14 cellular contexts compared by ENCODE assay signal in the genomic region with DNA sequence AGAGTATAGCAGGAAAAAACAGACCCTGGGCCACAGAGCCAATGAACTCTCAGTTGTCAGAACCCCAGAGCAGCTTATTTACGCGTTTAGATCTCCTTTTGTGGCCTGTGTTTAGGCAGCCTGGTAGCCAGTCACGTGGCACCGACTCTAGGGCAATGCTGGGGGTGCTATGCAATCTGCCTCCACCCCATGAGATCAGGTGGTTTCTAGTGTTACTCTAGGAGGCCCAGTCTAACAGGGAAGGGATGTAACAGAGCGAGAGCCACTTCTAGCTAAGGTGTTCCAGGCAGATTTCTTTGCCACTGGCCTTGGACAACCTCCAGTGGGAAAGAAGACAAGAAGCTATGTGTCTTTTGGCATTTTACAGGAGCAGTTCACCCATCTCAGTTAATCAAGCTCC. TPM values are rescaled to one million over a fixed set of nuclear protein-coding genes. Genes with fewer than 3 reads are reported as not detected.
A peak's percentile ranks its signal among the peaks of the same experiment; 100 is the strongest.
DNase-seq lines count a peak whose midpoint lies in the region; ATAC-seq and TF ChIP-seq lines count a peak whose summit lies in the region.
"Had no signal": no experiment of that assay in that cellular context is flagged by ENCODE, and none has a peak within 500 bp of the region (broad histone marks: within the 10 kb centered on the region; RNA-seq: fewer than 3 reads in every experiment).

No MANE protein-coding gene starts in this region.

- H3K27me3 ChIP-seq in heart right ventricle (no peaks in the 10 kb centered on the region), parathyroid adenoma (ENCODE audit: control insufficient read depth, insufficient read depth, low read length) (no peaks in the 10 kb centered on the region), vagina (no peaks in the 10 kb centered on the region)

- intact Hi-C loops in heart right ventricle (cut with DNase I) = loop anchor here in 2 of 10 donors (5.0 kb wide), 1 partner anchor 34 kb away; no protein-coding TSS in a partner anchor
- intact Hi-C loops in Right ventricle myocardium inferior (cut with DNase I) = loop anchor here (2.0 kb wide), 1 partner anchor 34 kb away; no protein-coding TSS in a partner anchor
- intact Hi-C loops in left ventricle myocardium superior (cut with micrococcal nuclease) = no loop called here
- intact Hi-C loops in vagina (cut with DNase I) = no loop called here

- no peak overlapping the region for H3K9ac ChIP-seq in parathyroid adenoma

- no peak for TF ChIP-seq CTCF in heart right ventricle (IDR thresholded peaks at IDR 0.05)
- no peak for TF ChIP-seq CTCF in parathyroid adenoma (IDR thresholded peaks at IDR 0.05)
- TF ChIP-seq CTCF in vagina (IDR thresholded peaks at IDR 0.05) = no peak

- no peak for TF ChIP-seq POLR2A in vagina (IDR thresholded peaks at IDR 0.05)

- H3K27ac ChIP-seq in heart right ventricle (peak overlapping the region in 9 of 10 donors; percentile 32 to 100 (median 63)), parathyroid adenoma (peak overlapping the region; percentile 19), vagina (peak overlapping the region; percentile 63)

- 55% methylated on average over 5 of the region's 5 CpGs for WGBS in heart right ventricle, 2 donors

- H3K79me2 ChIP-seq in parathyroid adenoma = peaks cover 8% of the 10 kb centered on the region

- H3K9me3 ChIP-seq in heart right ventricle (no peaks in the 10 kb centered on the region), parathyroid adenoma (ENCODE audit: control insufficient read depth, low read length) (no peaks in the 10 kb centered on the region), vagina (no peaks in the 10 kb centered on the region)

- H3K4me1 ChIP-seq in heart right ventricle (peaks cover 35 to 100% (median 88%) of the 10 kb centered on the region in 9 donors), parathyroid adenoma (peaks cover 5% of the 10 kb centered on the region), vagina (peaks cover 77% of the 10 kb centered on the region)

- H2AFZ ChIP-seq in parathyroid adenoma = no peak overlapping the region
- H2AFZ ChIP-seq: GM23338 had no signal

- no peak overlapping the region for H3K4me2 ChIP-seq in parathyroid adenoma (ENCODE audit: low read length)
- H3K4me2 ChIP-seq: GM23338 had no signal

- no peak for DNase-seq in heart right ventricle
- no peak for DNase-seq in Right ventricle myocardium inferior (ENCODE audit: missing footprints)
- no peak for DNase-seq in left ventricle myocardium superior
- DNase-seq in vagina (ENCODE audit: extremely low spot score in 2 of 2) = no peak
- no peak for DNase-seq in HK-2 (ENCODE audit: unreplicated experiment)
- DNase-seq in DMS53 treated with DMSO at 0.1 percent for 48 hours (lab: John Stamatoyannopoulos, UW; ENCODE audit: unreplicated experiment) = no peak
- no peak for DNase-seq in NCI-H524 treated with DMSO at 0.1 percent for 48 hours (lab: John Stamatoyannopoulos, UW)
- DNase-seq: activated CD4-positive, alpha-beta T cell treated with anti-CD3 and anti-CD28 coated beads for 48 hours; activated naive CD4-positive, alpha-beta T cell treated with anti-CD3 and anti-CD28 coated beads, Interleukin-2, amount 10 ng/mL, durations not matched to agents 7 days and 5 days; DMS79; MM.1S; T-cell had no signal

- H3K4me3 ChIP-seq in heart right ventricle = no peak overlapping the region
- no peak overlapping the region for H3K4me3 ChIP-seq in parathyroid adenoma (ENCODE audit: low read depth, low read length)
- H3K4me3 ChIP-seq in vagina = no peak overlapping the region
- H3K4me3 ChIP-seq: GM23338 had no signal

- ATAC-seq in heart right ventricle = peak in 4 of 8 donors; percentile 12 to 54 (median 39)
- no peak for ATAC-seq in Right ventricle myocardium inferior
- peak; percentile 27 for ATAC-seq in left ventricle myocardium superior
- ATAC-seq: GM23338, T-cell had no signal

- H3K36me3 ChIP-seq in heart right ventricle = peaks cover 0 to 88% (median 43%) of the 10 kb centered on the region in 9 donors
- H3K36me3 ChIP-seq in parathyroid adenoma (ENCODE audit: control insufficient read depth, insufficient read depth, low read length) = no peaks in the 10 kb centered on the region
- H3K36me3 ChIP-seq in vagina = peaks cover 6 to 53% of the 10 kb centered on the region in 2 donors

RNA-seq across cellular contexts. Expression of a gene that starts 12.0 kb away (rescaled TPM):
- total RNA-seq in heart right ventricle = under 1 TPM in 1 of 10 donors, not detected in 9; 0.25 TPM
- polyA plus RNA-seq in heart right ventricle = not detected
- not detected for total RNA-seq in Right ventricle myocardium inferior
- not detected for total RNA-seq in left ventricle myocardium superior
- not detected for total RNA-seq in vagina
- total RNA-seq: GM23338 had no signal
- polyA plus RNA-seq: GM23338 had no signal
